ENCODE assay signal across 22 cellular contexts in genomic region chr14:47557894-47558293, GRCh38.
"Had no signal": no experiment of that assay in that cellular context is flagged by ENCODE, and none has a peak within 500 bp of the region (broad histone marks: within the 10 kb centered on the region; RNA-seq: fewer than 3 reads in every experiment).

No MANE protein-coding gene starts in this region.

- H3K27me3 ChIP-seq: colonic mucosa, esophagus squamous epithelium, gastrocnemius medialis, heart right ventricle, left lung had no signal

- H3K27ac ChIP-seq: colonic mucosa, epithelial cell of prostate, esophagus squamous epithelium, gastrocnemius medialis, heart right ventricle, left lung, lower lobe of right lung had no signal

- H3K4me3 ChIP-seq: colonic mucosa, esophagus squamous epithelium, gastrocnemius medialis, heart right ventricle, left lung, lower lobe of right lung had no signal

- DNase-seq: colonic mucosa; cortex of kidney; effector CD8-positive, alpha-beta T cell; effector memory CD8-positive, alpha-beta T cell; endodermal cell; erythroblast; esophagus squamous epithelium; foreskin fibroblast; foreskin melanocyte; gastrocnemius medialis; glutamatergic neuron; head of caudate nucleus; heart right ventricle; hippocampal formation; left cardiac atrium; left lung; left ventricle myocardium superior; lower lobe of right lung; mesenchymal stem cell; naive thymus-derived CD4-positive, alpha-beta T cell had no signal

- H3K4me1 ChIP-seq: colonic mucosa, esophagus squamous epithelium, gastrocnemius medialis, heart right ventricle, left lung, lower lobe of right lung had no signal

- ATAC-seq: effector memory CD8-positive, alpha-beta T cell; esophagus mucosa; gastrocnemius medialis; heart right ventricle; left cardiac atrium; left lung; left ventricle myocardium superior; lower lobe of right lung; naive thymus-derived CD4-positive, alpha-beta T cell had no signal

- H3K9me3 ChIP-seq: colonic mucosa, esophagus squamous epithelium, gastrocnemius medialis, left lung, lower lobe of right lung had no signal

- H3K36me3 ChIP-seq: colonic mucosa, esophagus squamous epithelium, gastrocnemius medialis, heart right ventricle, left lung, lower lobe of right lung had no signal
